ENCODE assay signal across 1 cellular context in genomic region chr3:81764665-81765064, GRCh38.
TF ChIP-seq lines count a peak whose summit lies in the region.

No MANE protein-coding gene starts in this region.

TF ChIP-seq in IMR-90, 13 proteins besides CTCF, POLR2A, EP300 and RAD21:
- TF ChIP-seq NFE2L2 (IDR thresholded peaks at IDR 0.05; ENCODE audit: low read depth, low read length) (0 out of 2 replicates have a peak, but pooled peaks have one; percentile 12), FOS (IDR thresholded peaks at IDR 0.05; ENCODE audit: low read depth, low read length) (no peak), CEBPB (IDR thresholded peaks at IDR 0.05; ENCODE audit: low read depth, low read length) (peak; percentile 15; the same call in 1 of the 2 replicates)
